In genomic region chr11:34235189-34235588, GRCh38 we compare ENCODE assay signal across 1 cellular context.
TF ChIP-seq lines count a peak whose summit lies in the region.

No MANE protein-coding gene starts in this region.

TF ChIP-seq in HCT116, 20 proteins besides CTCF, POLR2A, EP300 and RAD21 (continued from another document):
- no peak for TF ChIP-seq MAX (IDR thresholded peaks at IDR 0.05)
- TF ChIP-seq EZH2phosphoT487 (IDR thresholded peaks at IDR 0.05; ENCODE audit: borderline replicate concordance): no peak
- no peak for TF ChIP-seq EZH2 (IDR thresholded peaks at IDR 0.05)
- no peak for TF ChIP-seq ELF1 (IDR thresholded peaks at IDR 0.05; ENCODE audit: borderline replicate concordance, low read depth)
- no peak for TF ChIP-seq ZBTB33 (IDR thresholded peaks at IDR 0.05; ENCODE audit: extremely low read depth, insufficient replicate concordance, low read length)
- no peak for TF ChIP-seq EGR1 (IDR thresholded peaks at IDR 0.05; ENCODE audit: low read depth)
- no peak for TF ChIP-seq CBX3 (IDR thresholded peaks at IDR 0.05; ENCODE audit: low read depth)
- no peak for TF ChIP-seq ATF3 (IDR thresholded peaks at IDR 0.05)
- TF ChIP-seq TCF7L2 (IDR thresholded peaks at IDR 0.05; ENCODE audit: borderline replicate concordance, extremely low read depth, insufficient read depth, insufficient read length): no peak
- no peak for TF ChIP-seq SP1 (IDR thresholded peaks at IDR 0.05; ENCODE audit: low read depth)
- no peak for TF ChIP-seq FOSL1 (IDR thresholded peaks at IDR 0.05; ENCODE audit: low read depth)
- TF ChIP-seq YY1 (IDR thresholded peaks at IDR 0.05; ENCODE audit: extremely low read depth, insufficient replicate concordance, low read depth, low read length): no peak
- TF ChIP-seq ZFX (IDR thresholded peaks at IDR 0.05): no peak
- TF ChIP-seq CEBPB (IDR thresholded peaks at IDR 0.05; ENCODE audit: low read depth): no peak
- no peak for TF ChIP-seq SRF (IDR thresholded peaks at IDR 0.05; ENCODE audit: low read depth)
- TF ChIP-seq JUND (IDR thresholded peaks at IDR 0.05): no peak
